1 cellular context compared by ENCODE assay signal in the genomic region with DNA sequence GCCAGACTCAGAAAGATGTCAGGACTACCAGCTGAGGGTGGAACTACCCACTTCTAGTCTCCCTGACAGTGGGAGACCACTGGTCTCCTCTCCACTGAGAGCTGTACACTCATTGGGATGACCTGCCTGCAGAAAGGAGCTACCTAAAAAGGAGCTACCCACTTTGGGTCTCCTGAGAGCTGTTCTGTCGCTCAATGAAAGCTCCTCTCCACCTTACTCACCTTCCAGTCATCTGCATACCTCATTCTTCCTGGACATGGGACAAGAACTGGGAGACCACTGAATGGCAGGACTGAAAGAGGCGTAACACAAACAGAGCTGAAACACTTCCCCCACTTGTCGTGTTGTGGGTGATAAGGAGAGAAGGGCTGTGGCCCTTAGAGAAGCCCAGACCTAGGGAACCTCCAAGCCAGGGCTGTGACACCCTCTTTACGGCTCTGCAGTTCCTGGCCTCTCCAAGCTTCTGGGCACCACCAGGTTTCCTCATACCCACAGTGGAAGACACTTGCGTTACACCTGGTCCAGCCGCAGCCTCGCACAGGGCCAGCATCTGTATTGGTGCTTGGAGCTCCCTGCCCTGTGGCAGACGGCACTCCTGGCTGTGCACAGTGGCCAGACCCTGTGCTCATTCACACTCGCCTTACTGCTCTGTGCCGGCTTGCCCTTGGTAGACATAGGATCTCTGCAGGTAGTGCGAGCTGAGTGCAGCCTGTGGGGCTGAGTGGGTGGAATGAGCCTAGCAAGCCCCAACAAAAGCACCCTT.
TF ChIP-seq lines count a peak whose summit lies in the region.

No MANE protein-coding gene starts in this region.

TF ChIP-seq in HEK293, 187 proteins besides CTCF, POLR2A, EP300 and RAD21 (continued from another document):
- TF ChIP-seq SETDB1 (IDR thresholded peaks at IDR 0.05; ENCODE audit: insufficient read length, low read length): peak; percentile 55
